ENCODE assay signal across 22 cellular contexts in the genomic region with DNA sequence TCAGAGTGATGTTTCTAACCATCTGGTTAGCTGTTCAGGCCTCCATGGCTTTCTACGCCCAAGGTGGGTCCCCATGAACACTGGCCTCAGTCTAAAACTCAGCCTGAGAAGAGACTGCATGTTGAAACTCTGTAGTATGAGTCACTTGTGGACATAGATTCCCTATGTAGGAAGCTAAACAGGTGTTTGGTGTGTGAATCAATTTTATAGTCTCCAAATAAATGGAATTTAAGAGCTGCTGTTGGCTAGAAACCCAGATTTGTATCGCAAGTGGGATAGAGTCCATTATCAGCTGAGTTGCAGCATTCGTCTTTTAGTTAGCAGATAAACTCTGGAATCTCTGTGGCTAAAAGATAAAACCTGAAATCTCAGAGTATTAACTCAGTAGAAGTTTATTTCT.
DNase-seq lines count a peak whose midpoint lies in the region; ATAC-seq, FAIRE-seq and TF ChIP-seq lines count a peak whose summit lies in the region.
"Had no signal": no experiment of that assay in that cellular context is flagged by ENCODE, and none has a peak within 500 bp of the region (broad histone marks: within the 10 kb centered on the region; RNA-seq: fewer than 3 reads in every experiment).

No MANE protein-coding gene starts in this region.

- H2AFZ ChIP-seq in PC-3 (ENCODE audit: low read length) (no peak overlapping the region), osteoblast (ENCODE audit: low read length) (no peak overlapping the region)
- H2AFZ ChIP-seq: GM23338 had no signal

- CTCF ChIA-PET in PC-3 (lab: Charles Lee), result no interaction called here

- H3K4me3 ChIP-seq in PC-3 (ENCODE audit: low read length) (no peak overlapping the region), bronchial epithelial cell (ENCODE audit: low read depth, low read length) (no peak overlapping the region), osteoblast (ENCODE audit: insufficient read depth, low read length) (no peak overlapping the region), sigmoid colon (no peak overlapping the region)
- H3K4me3 ChIP-seq: BLaER1 treated with 17β-estradiol and CSF1 and Interleukin-3, amounts not matched to agents 10 nM and 100 nM; GM23338 had no signal

- no peak for TF ChIP-seq CTCF in PC-3 (conservative IDR thresholded peaks at IDR 0.05; ENCODE audit: low read depth, low read length)
- no peak for TF ChIP-seq CTCF in bronchial epithelial cell (IDR thresholded peaks at IDR 0.05; ENCODE audit: insufficient read depth, low read length, severe bottlenecking)
- no peak for TF ChIP-seq CTCF in osteoblast (IDR thresholded peaks at IDR 0.05; ENCODE audit: extremely low read depth, low read depth, low read length)
- TF ChIP-seq CTCF in sigmoid colon (IDR thresholded peaks at IDR 0.05), result no peak

- ATAC-seq in PC-3, result no peak
- no peak for ATAC-seq in GM18511 (IDR thresholded peaks at IDR 0.05; ENCODE audit: unreplicated experiment)
- no peak for ATAC-seq in sciatic nerve
- ATAC-seq: GM23338 had no signal

- no peak for TF ChIP-seq EP300 in sigmoid colon (IDR thresholded peaks at IDR 0.05)

- H3K36me3 ChIP-seq in PC-3 (ENCODE audit: low read depth, low read length) (no peaks in the 10 kb centered on the region), bronchial epithelial cell (ENCODE audit: control insufficient read depth, insufficient read depth, low read length) (no peaks in the 10 kb centered on the region), osteoblast (ENCODE audit: insufficient read depth, low read length) (no peaks in the 10 kb centered on the region), sigmoid colon (no peaks in the 10 kb centered on the region)
- H3K36me3 ChIP-seq: BE2C; BLaER1 treated with 17β-estradiol and CSF1 and Interleukin-3, amounts not matched to agents 10 nM and 100 nM had no signal

- H3K9me3 ChIP-seq in PC-3 (ENCODE audit: low read length) (no peaks in the 10 kb centered on the region), osteoblast (ENCODE audit: low read depth, low read length) (no peaks in the 10 kb centered on the region), sigmoid colon (peaks cover 0 to 2% (median 0%) of the 10 kb centered on the region in 4 donors)
- H3K9me3 ChIP-seq: BE2C had no signal

- no peak overlapping the region for H3K4me2 ChIP-seq in PC-3 (ENCODE audit: low read length)
- no peak overlapping the region for H3K4me2 ChIP-seq in osteoblast (ENCODE audit: insufficient read depth, low read length)
- H3K4me2 ChIP-seq: BLaER1 treated with 17β-estradiol and CSF1 and Interleukin-3, amounts not matched to agents 10 nM and 100 nM; GM23338 had no signal

- H3K79me2 ChIP-seq in PC-3 (ENCODE audit: low read length) (no peaks in the 10 kb centered on the region), osteoblast (ENCODE audit: insufficient read depth, low read length) (no peaks in the 10 kb centered on the region)

- BruUV-seq in PC-3 (replicated peaks; lab: Mats Ljungman, UMichigan), result no TSS peak

- intact Hi-C loops in PC-3 (cut with micrococcal nuclease) (no loop called here), sigmoid colon (cut with DNase I) (no loop called here), sciatic nerve (cut with DNase I) (no loop called here)

- no peak for TF ChIP-seq POLR2A in sigmoid colon (IDR thresholded peaks at IDR 0.05)

- H3K9ac ChIP-seq in PC-3 (ENCODE audit: low read length), result no peak overlapping the region
- H3K9ac ChIP-seq: BLaER1 treated with 17β-estradiol and CSF1 and Interleukin-3, amounts not matched to agents 10 nM and 100 nM had no signal

- no peaks in the 10 kb centered on the region for H4K20me1 ChIP-seq in PC-3 (ENCODE audit: low read length)
- H4K20me1 ChIP-seq in osteoblast (ENCODE audit: insufficient read depth, low read length), result no peaks in the 10 kb centered on the region
- H4K20me1 ChIP-seq: BLaER1 treated with 17β-estradiol and CSF1 and Interleukin-3, amounts not matched to agents 10 nM and 100 nM had no signal

- H3F3A ChIP-seq in PC-3 (ENCODE audit: low read length, unreplicated experiment), result no peaks in the 10 kb centered on the region

- DNase-seq in HCEC 1CT, result peak; percentile 5
- peak; percentile 30 for DNase-seq in PC-3
- DNase-seq in bronchial epithelial cell (ENCODE audit: low read depth), result peak; percentile 5
- peak; percentile 15 for DNase-seq in osteoblast (ENCODE audit: insufficient read length, low spot score, missing footprints)
- DNase-seq in sigmoid colon, result no peak
- DNase-seq in GM19240 (ENCODE audit: insufficient read length, low spot score), result no peak
- DNase-seq in sciatic nerve (ENCODE audit: low spot score), result no peak
- DNase-seq: BE2C; CD4-positive, alpha-beta T cell; CD8-positive, alpha-beta memory T cell; DMS53; DND-41; H9; HFFc6 had no signal

- no peak for FAIRE-seq in bronchial epithelial cell (lab: Jason Lieb, UNC)
- FAIRE-seq: A204.1, G401.6, GM12892, GM19239 had no signal

- POLR2A ChIA-PET in PC-3 (lab: Charles Lee; ENCODE audit: unreplicated experiment), result no interaction called here

- no peaks in the 10 kb centered on the region for H3K9me2 ChIP-seq in PC-3 (replicated peaks; ENCODE audit: low read length)

- no peak overlapping the region for H3K27ac ChIP-seq in PC-3 (ENCODE audit: low read length)
- H3K27ac ChIP-seq in osteoblast (ENCODE audit: low read depth, low read length), result no peak overlapping the region
- H3K27ac ChIP-seq in sigmoid colon, result no peak overlapping the region
- H3K27ac ChIP-seq: 22Rv1; BLaER1 treated with 17β-estradiol and CSF1 and Interleukin-3, amounts not matched to agents 10 nM and 100 nM had no signal

- no peaks in the 10 kb centered on the region for H3K4me1 ChIP-seq in PC-3 (ENCODE audit: insufficient read depth, low read length)
- H3K4me1 ChIP-seq in osteoblast (ENCODE audit: insufficient read depth, low read length), result no peaks in the 10 kb centered on the region
- no peaks in the 10 kb centered on the region for H3K4me1 ChIP-seq in sigmoid colon
- H3K4me1 ChIP-seq: BE2C; BLaER1 treated with 17β-estradiol and CSF1 and Interleukin-3, amounts not matched to agents 10 nM and 100 nM had no signal

- H3K27me3 ChIP-seq in PC-3 (ENCODE audit: low read length) (no peaks in the 10 kb centered on the region), bronchial epithelial cell (ENCODE audit: control insufficient read depth, insufficient read depth, low read length) (no peaks in the 10 kb centered on the region), osteoblast (ENCODE audit: insufficient read depth, low read length) (no peaks in the 10 kb centered on the region), sigmoid colon (no peaks in the 10 kb centered on the region)
- H3K27me3 ChIP-seq: BE2C; BLaER1 treated with 17β-estradiol and CSF1 and Interleukin-3, amounts not matched to agents 10 nM and 100 nM had no signal

- WGBS in sigmoid colon, 2 donors, result 81 to 85% methylated on average over 3 of the region's 3 CpGs

Comparison
In these comparisons a context has a peak if more than half of its experiments do, and no peak if none do; other contexts are left out.
1. DNase-seq: peak in HCEC 1CT (single experiment), PC-3 (single experiment), bronchial epithelial cell (single experiment) and osteoblast (single experiment); none in sigmoid colon (single experiment), GM19240 (single experiment) and sciatic nerve (single experiment).